ENCODE assay signal across 16 cellular contexts in genomic region chr4:165864228-165864627, GRCh38. TPM values are rescaled to one million over a fixed set of nuclear protein-coding genes. Genes with fewer than 3 reads are reported as not detected.
A peak's percentile ranks its signal among the peaks of the same experiment; 100 is the strongest.
DNase-seq lines count a peak whose midpoint lies in the region; ATAC-seq, FAIRE-seq and TF ChIP-seq lines count a peak whose summit lies in the region.
"Had no signal": no experiment of that assay in that cellular context is flagged by ENCODE, and none has a peak within 500 bp of the region (broad histone marks: within the 10 kb centered on the region; RNA-seq: fewer than 3 reads in every experiment).

No MANE protein-coding gene starts in this region.

- no peak overlapping the region for H3K14ac ChIP-seq in H1 (ENCODE audit: insufficient read length)

- H3K27me3 ChIP-seq in HepG2 (ENCODE audit: control insufficient read depth in 1 of 2, insufficient read depth in 2 of 2, low read length in 2 of 2): no peaks in the 10 kb centered on the region
- no peaks in the 10 kb centered on the region for H3K27me3 ChIP-seq in right lobe of liver
- H3K27me3 ChIP-seq in H1 (replicated peaks in 1 of 4; ENCODE audit: control insufficient read depth in 3 of 4, extremely low read depth in 1 of 4, insufficient read depth in 3 of 4, low read length in 3 of 4): no peaks in the 10 kb centered on the region
- H3K27me3 ChIP-seq: heart left ventricle, suprapubic skin had no signal

- H3K9ac ChIP-seq in HepG2 (ENCODE audit: insufficient read depth, low read depth, low read length): no peak overlapping the region
- no peak overlapping the region for H3K9ac ChIP-seq in H1 (replicated peaks in 1 of 4; ENCODE audit: extremely low read depth in 1 of 4, low read depth in 3 of 4, low read length in 3 of 4)

- no peaks in the 10 kb centered on the region for H3K79me2 ChIP-seq in HepG2 (ENCODE audit: insufficient read depth, low read length)
- H3K79me2 ChIP-seq in OCI-LY7 (ENCODE audit: insufficient read depth, low read depth, low read length): no peaks in the 10 kb centered on the region
- no peaks in the 10 kb centered on the region for H3K79me2 ChIP-seq in H1 (ENCODE audit: control insufficient read depth in 1 of 2, insufficient read depth in 2 of 2, low read length in 2 of 2)

- H3K23me2 ChIP-seq in H1 (ENCODE audit: low read depth, low read length): no peaks in the 10 kb centered on the region

- H4K20me1 ChIP-seq in HepG2 (ENCODE audit: insufficient read depth, low read length): no peaks in the 10 kb centered on the region
- H4K20me1 ChIP-seq in OCI-LY7 (ENCODE audit: insufficient read depth, low read length): no peaks in the 10 kb centered on the region
- H4K20me1 ChIP-seq in H1 (replicated peaks in 1 of 2; ENCODE audit: control insufficient read depth in 1 of 2, insufficient read depth in 2 of 2, low read length in 2 of 2): no peaks in the 10 kb centered on the region

- 1% methylated on average over 3 of the region's 3 CpGs for WGBS in HepG2 (ENCODE audit: low lambda C conversion rate)
- WGBS in right lobe of liver (ENCODE audit: insufficient coverage, low coverage, low lambda C conversion rate, missing lambda C conversion rate): 48% methylated on average over 2 of the region's 3 CpGs
- WGBS in H1 (ENCODE audit: extremely low coverage in 1 of 2, insufficient coverage in 1 of 2, insufficient read length in 1 of 2, insufficient replicate concordance in 2 of 2, low coverage in 1 of 2, low lambda C conversion rate in 2 of 2, missing lambda C conversion rate in 1 of 2), 2 experiments: 74% methylated on average over 3 of the region's 3 CpGs; no CpG with 5 or more reads in 1 of the 2 experiments

- POLR2A ChIA-PET in HepG2 (lab: Yijun Ruan, JAX) (no interaction called here), OCI-LY7 (lab: Charles Lee) (interaction anchor here (0.6 kb wide), 1 partner anchor 14 kb away, joined by 3 read pairs; no protein-coding TSS in a partner anchor), H1 (lab: Charles Lee; ENCODE audit: partially characterized antibody) (no interaction called here)

- no peak overlapping the region for H3K4me2 ChIP-seq in HepG2 (ENCODE audit: low read depth, low read length)
- H3K4me2 ChIP-seq in OCI-LY7 (ENCODE audit: low read length): no peak overlapping the region
- H3K4me2 ChIP-seq in H1 (ENCODE audit: insufficient read depth in 1 of 2, low read depth in 2 of 2, low read length in 2 of 2): no peak overlapping the region

- H3K4me3 Mint-ChIP-seq in activated T-helper 2 cell treated with anti-CD3 and anti-CD28 coated beads, Interferon-gamma antibody, Interleukin-2, Interleukin-4, amounts not matched to agents 10 μg/mL and 5 μg/mL and 100 μg/mL, durations not matched to agents 14 hours and 24 hours and 36 hours (ENCODE audit: low read depth): no peak overlapping the region

- H3K4me3 ChIP-seq in HepG2 (replicated peaks in 1 of 3; ENCODE audit: insufficient read depth in 1 of 3, low read depth in 2 of 3, low read length in 3 of 3) (no peak overlapping the region), right lobe of liver (no peak overlapping the region), OCI-LY7 (ENCODE audit: low read depth, low read length, poor library complexity, severe bottlenecking) (no peak overlapping the region), H1 (ENCODE audit: extremely low read depth in 1 of 4, insufficient read depth in 2 of 4, low read depth in 3 of 4, low read length in 4 of 4) (no peak overlapping the region)
- H3K4me3 ChIP-seq: heart left ventricle, suprapubic skin had no signal

- H2BK12ac ChIP-seq in H1 (ENCODE audit: low read depth, low read length): no peak overlapping the region

- FAIRE-seq in HepG2 (lab: Jason Lieb, UNC) (peak; percentile 8), H1 (lab: Jason Lieb, UNC) (no peak), urothelium cell line (lab: Jason Lieb, UNC) (no peak)

- H3K4me1 ChIP-seq in HepG2 (ENCODE audit: insufficient read depth, low read length): no peaks in the 10 kb centered on the region
- H3K4me1 ChIP-seq in right lobe of liver: no peaks in the 10 kb centered on the region
- H3K4me1 ChIP-seq in OCI-LY7 (ENCODE audit: insufficient read depth, low read length, poor library complexity, severe bottlenecking): no peaks in the 10 kb centered on the region
- H3K4me1 ChIP-seq in H1 (replicated peaks in 1 of 4; ENCODE audit: control insufficient read depth in 3 of 4, insufficient read depth in 4 of 4, low read length in 3 of 4): peaks cover 0 to 2% (median 0%) of the 10 kb centered on the region in 4 experiments; a peak in 3 of 7 replicates
- H3K4me1 ChIP-seq: heart left ventricle, suprapubic skin had no signal

- H4K91ac ChIP-seq in H1 (replicated peaks; ENCODE audit: insufficient read length, low read length): no peak overlapping the region

- H3K27ac Mint-ChIP-seq in activated T-helper 2 cell treated with anti-CD3 and anti-CD28 coated beads, Interferon-gamma antibody, Interleukin-2, Interleukin-4, amounts not matched to agents 10 μg/mL and 5 μg/mL and 100 μg/mL, durations not matched to agents 14 hours and 24 hours and 36 hours: no peak overlapping the region

- no peak overlapping the region for H2BK120ac ChIP-seq in H1 (replicated peaks; ENCODE audit: low read depth, low read length)

- no peaks in the 10 kb centered on the region for H3K4me1 Mint-ChIP-seq in activated T-helper 2 cell treated with anti-CD3 and anti-CD28 coated beads, Interferon-gamma antibody, Interleukin-2, Interleukin-4, amounts not matched to agents 10 μg/mL and 5 μg/mL and 100 μg/mL, durations not matched to agents 14 hours and 24 hours and 36 hours (ENCODE audit: low read depth)

- TF ChIP-seq EP300 in HepG2 (IDR thresholded peaks at IDR 0.05; ENCODE audit: low read depth in 2 of 2, low read length in 2 of 2) (no peak), HepG2 (CRISPR knock-in tag; IDR thresholded peaks at IDR 0.05; ENCODE audit: borderline replicate concordance) (no peak), H1 (IDR thresholded peaks at IDR 0.05; ENCODE audit: borderline replicate concordance in 1 of 2, low read depth in 2 of 2, low read length in 2 of 2) (no peak)

- ATAC-seq in HepG2 (peak; percentile 57), right lobe of liver (no peak), GM19035 (IDR thresholded peaks at IDR 0.05; ENCODE audit: unreplicated experiment) (no peak), GM18861 (IDR thresholded peaks at IDR 0.05; ENCODE audit: unreplicated experiment) (no peak)
- ATAC-seq: heart left ventricle, PC-3 had no signal

- H2AFZ ChIP-seq in HepG2 (ENCODE audit: low read length) (no peak overlapping the region), OCI-LY7 (ENCODE audit: low read length) (no peak overlapping the region), H1 (ENCODE audit: low read length) (no peak overlapping the region; the same call in 1 of the 2 replicates)

- TF ChIP-seq POLR2A in HepG2 (IDR thresholded peaks at IDR 0.05; ENCODE audit: insufficient read depth in 1 of 2, low read depth in 2 of 2, low read length in 2 of 2) (no peak), right lobe of liver (IDR thresholded peaks at IDR 0.05) (no peak), H1 (IDR thresholded peaks at IDR 0.05; ENCODE audit: control extremely low read depth in 1 of 2, low read depth in 2 of 2, low read length in 2 of 2) (no peak)

- H3K36me3 Mint-ChIP-seq in activated T-helper 2 cell treated with anti-CD3 and anti-CD28 coated beads, Interferon-gamma antibody, Interleukin-2, Interleukin-4, amounts not matched to agents 10 μg/mL and 5 μg/mL and 100 μg/mL, durations not matched to agents 14 hours and 24 hours and 36 hours (ENCODE audit: low read depth): no peaks in the 10 kb centered on the region

- H3K27ac ChIP-seq in HepG2 (ENCODE audit: extremely low read length, insufficient read depth, low read length): no peak overlapping the region
- H3K27ac ChIP-seq in right lobe of liver: no peak overlapping the region
- no peak overlapping the region for H3K27ac ChIP-seq in OCI-LY7 (ENCODE audit: low read depth, low read length, poor library complexity, severe bottlenecking)
- no peak overlapping the region for H3K27ac ChIP-seq in H1 (ENCODE audit: low read depth, low read length)
- H3K27ac ChIP-seq: heart left ventricle, suprapubic skin had no signal

- no TSS peak for BruUV-seq in HepG2 (replicated peaks; lab: Mats Ljungman, UMichigan)
- BruUV-seq in OCI-LY7 (replicated peaks; lab: Mats Ljungman, UMichigan): no TSS peak

- H2BK5ac ChIP-seq in H1 (ENCODE audit: low read depth, low read length): no peak overlapping the region

- no peak overlapping the region for H3K23ac ChIP-seq in H1 (ENCODE audit: insufficient read length)

- no peak overlapping the region for H3K56ac ChIP-seq in H1 (replicated peaks; ENCODE audit: insufficient read length, low read depth, low read length)

- TF ChIP-seq RAD21 in HepG2 (CRISPR knock-in tag; IDR thresholded peaks at IDR 0.05): no peak
- peak; percentile 36 to 46; a peak in 3 of 4 replicates for TF ChIP-seq RAD21 in H1 (IDR thresholded peaks at IDR 0.05 in 1 of 2, conservative IDR thresholded peaks at IDR 0.05 in 1 of 2; ENCODE audit: low read depth in 2 of 2, low read length in 2 of 2)

- no peak overlapping the region for H3K18ac ChIP-seq in H1 (ENCODE audit: extremely low read depth, low read length)

- H3K9me2 ChIP-seq in OCI-LY7 (ENCODE audit: insufficient read depth, low read length): no peaks in the 10 kb centered on the region

- no peaks in the 10 kb centered on the region for H3K9me3 ChIP-seq in HepG2 (ENCODE audit: low read length)
- H3K9me3 ChIP-seq in right lobe of liver: no peaks in the 10 kb centered on the region
- H3K9me3 ChIP-seq in OCI-LY7 (ENCODE audit: low read length): no peaks in the 10 kb centered on the region
- no peaks in the 10 kb centered on the region for H3K9me3 ChIP-seq in H1 (ENCODE audit: insufficient read depth in 2 of 2, low read depth in 1 of 2, low read length in 1 of 2)
- H3K9me3 ChIP-seq: heart left ventricle, suprapubic skin had no signal

- no peak overlapping the region for H2BK15ac ChIP-seq in H1 (ENCODE audit: low read length)

- intact Hi-C loops in HepG2 (cut with micrococcal nuclease; ENCODE audit: unreplicated experiment) (loop anchor here (1.0 kb wide), 1 partner anchor 228 kb away; no protein-coding TSS in a partner anchor), right lobe of liver (cut with DNase I) (no loop called here), OCI-LY7 (cut with micrococcal nuclease; ENCODE audit: unreplicated experiment) (loop anchor here (1.0 to 10.0 kb wide), 2 partner anchors 228 to 329 kb away; no protein-coding TSS in a partner anchor)
- intact Hi-C loops in activated T-helper 2 cell treated with anti-CD3 and anti-CD28 coated beads, Interferon-gamma antibody, Interleukin-2, Interleukin-4, amounts not matched to agents 10 μg/mL and 5 μg/mL and 100 μg/mL, durations not matched to agents 14 hours and 24 hours and 36 hours (cut with micrococcal nuclease): no loop called here

- no peak overlapping the region for H2AK5ac ChIP-seq in H1 (ENCODE audit: low read depth, low read length)

- no peaks in the 10 kb centered on the region for H3K9me3 Mint-ChIP-seq in activated T-helper 2 cell treated with anti-CD3 and anti-CD28 coated beads, Interferon-gamma antibody, Interleukin-2, Interleukin-4, amounts not matched to agents 10 μg/mL and 5 μg/mL and 100 μg/mL, durations not matched to agents 14 hours and 24 hours and 36 hours

- in situ Hi-C loops in HepG2 (cut with HindIII; ENCODE audit: extremely low pct_ligation_motif_present, low pct_unique_long_range_greater_than_20kb): loop anchor here (10.0 kb wide), 1 partner anchor 231 kb away; no protein-coding TSS in a partner anchor

- no peaks in the 10 kb centered on the region for H3K36me3 ChIP-seq in HepG2 (replicated peaks in 1 of 2; ENCODE audit: control insufficient read depth in 1 of 2, insufficient read depth in 2 of 2, low read length in 2 of 2)
- H3K36me3 ChIP-seq in right lobe of liver: no peaks in the 10 kb centered on the region
- no peaks in the 10 kb centered on the region for H3K36me3 ChIP-seq in OCI-LY7 (ENCODE audit: insufficient read depth, low read length)
- H3K36me3 ChIP-seq in H1 (ENCODE audit: control insufficient read depth in 2 of 4, insufficient read depth in 4 of 4, low read length in 3 of 4): no peaks in the 10 kb centered on the region
- H3K36me3 ChIP-seq: heart left ventricle, suprapubic skin had no signal

- H4K5ac ChIP-seq in H1 (ENCODE audit: insufficient read length, low read depth, low read length): no peak overlapping the region

- no peak overlapping the region for H2BK20ac ChIP-seq in H1 (ENCODE audit: low read length)

- H3K27me3 Mint-ChIP-seq in activated T-helper 2 cell treated with anti-CD3 and anti-CD28 coated beads, Interferon-gamma antibody, Interleukin-2, Interleukin-4, amounts not matched to agents 10 μg/mL and 5 μg/mL and 100 μg/mL, durations not matched to agents 14 hours and 24 hours and 36 hours (ENCODE audit: low read depth): no peaks in the 10 kb centered on the region

- TF ChIP-seq CTCF in HepG2 (CRISPR knock-in tag; IDR thresholded peaks at IDR 0.05) (peak; percentile 46), right lobe of liver (IDR thresholded peaks at IDR 0.05) (no peak), OCI-LY7 (conservative IDR thresholded peaks at IDR 0.05; ENCODE audit: low read length) (peak; percentile 68), H1 (IDR thresholded peaks at IDR 0.05; ENCODE audit: control extremely low read depth in 1 of 3, insufficient read depth in 1 of 3, low read depth in 1 of 3, low read length in 3 of 3) (no peak)

- H3K4ac ChIP-seq in H1 (replicated peaks; ENCODE audit: insufficient read length, low read depth, low read length): no peak overlapping the region

- CTCF ChIA-PET in HepG2 (lab: Yijun Ruan, JAX; ENCODE audit: low intra/inter-chr PET ratio, low total read pairs) (no interaction called here), OCI-LY7 (lab: Charles Lee; ENCODE audit: unreplicated experiment) (interaction anchor here (1.5 kb wide), 1 partner anchor 228 kb away, joined by 3 read pairs; no protein-coding TSS in a partner anchor), H1 (lab: Charles Lee; ENCODE audit: partially characterized antibody) (no interaction called here)

- peak; percentile 20 for DNase-seq in HepG2 (ENCODE audit: low spot score)
- DNase-seq in right lobe of liver: no peak
- peak; percentile 43 for DNase-seq in OCI-LY7 (ENCODE audit: low spot score)
- DNase-seq in H1 (ENCODE audit: low read depth in 1 of 2, low spot score in 2 of 2): no peak
- DNase-seq in urothelium cell line (ENCODE audit: low spot score): peak; percentile 6
- no peak for DNase-seq in activated T-helper 2 cell treated with anti-CD3 and anti-CD28 coated beads, Interferon-gamma antibody, Interleukin-2, Interleukin-4, amounts not matched to agents 10 μg/mL and 5 μg/mL and 100 μg/mL, durations not matched to agents 14 hours and 24 hours and 36 hours (ENCODE audit: low spot score)
- DNase-seq: activated CD4-positive, CD25-positive, alpha-beta regulatory T cell treated with anti-CD3 and anti-CD28 coated beads, Interleukin-2, amount 50 U/mL, for 72 hours; erythroblast; heart left ventricle; NCI-H2171; PC-3; posterior cingulate gyrus; T-helper 1 cell had no signal

- H4K8ac ChIP-seq in H1 (ENCODE audit: extremely low read depth, insufficient read depth, low read length): no peak overlapping the region

- H3K79me1 ChIP-seq in H1 (ENCODE audit: low read depth, low read length): no peaks in the 10 kb centered on the region

RNA-seq across cellular contexts. Expression of gene TLL1, which starts 8.8 kb away (rescaled TPM):
- total RNA-seq in HepG2 (2016; rRNA removed; fragmentation: Illumina TruSeq; extraction: Trizol) (not detected in 2 replicates), right lobe of liver (under 1 TPM; 0.15 to 0.34 (median 0.26) TPM), OCI-LY7 (2022) (2.9 and 3.9 TPM in 2 replicates)
- not detected in 2 replicates for total RNA-seq in HepG2 (2016; cell fraction: cytosol; rRNA removed; fragmentation: Illumina TruSeq; extraction: Trizol; ENCODE audit: low read depth)
- not detected in 2 replicates for total RNA-seq in HepG2 (2016; cell fraction: insoluble cytoplasmic fraction; rRNA removed; fragmentation: Illumina TruSeq; extraction: Trizol)
- total RNA-seq in HepG2 (2016; cell fraction: membrane; rRNA removed; fragmentation: Illumina TruSeq; extraction: Trizol): not detected in 2 replicates
- total RNA-seq in HepG2 (2016; cell fraction: nucleus; rRNA removed; fragmentation: Illumina TruSeq; extraction: Trizol): not detected in 2 replicates
- polyA plus RNA-seq in HepG2 (2011; rRNA removed) (not detected in 2 replicates), H1 (2011; rRNA removed) (0.16 and 0.18 TPM in 2 replicates)
- polyA plus RNA-seq in HepG2 (2011; cell fraction: cytosol; rRNA removed): not detected in 2 replicates
- polyA plus RNA-seq in HepG2 (2011; cell fraction: nucleus; rRNA removed): not detected in 2 replicates
- not detected in 2 replicates for polyA plus RNA-seq in HepG2 (2012)
- not detected in 2 replicates for polyA plus RNA-seq in HepG2 (2016; cell fraction: cytosol; fragmentation: Illumina TruSeq; extraction: Trizol; ENCODE audit: low read depth)
- polyA plus RNA-seq in HepG2 (2016; cell fraction: insoluble cytoplasmic fraction; fragmentation: Illumina TruSeq; extraction: Trizol; ENCODE audit: low read depth): not detected in 2 replicates
- not detected in 2 replicates for polyA plus RNA-seq in HepG2 (2016; cell fraction: membrane; fragmentation: Illumina TruSeq; extraction: Trizol; ENCODE audit: low read depth)
- not detected in 2 replicates for polyA plus RNA-seq in HepG2 (2016; cell fraction: nucleus; fragmentation: Illumina TruSeq; extraction: Trizol; ENCODE audit: insufficient read depth, low read depth)
- polyA minus RNA-seq in HepG2 (2011; rRNA and poly(A)+ RNA removed; ENCODE audit: low replicate concordance): 0.02 TPM in 1 of 2 replicates, not detected in the other
- polyA minus RNA-seq in HepG2 (2011; cell fraction: cytosol; rRNA and poly(A)+ RNA removed): not detected in 2 replicates
- polyA minus RNA-seq in HepG2 (2011; cell fraction: nucleus; rRNA and poly(A)+ RNA removed): not detected in 2 replicates
- 0.23 and 0.44 TPM in 2 replicates for total RNA-seq in OCI-LY7 (2014; rRNA removed; shearing (Covaris generic))
- 0.31 and 1.1 TPM in 2 replicates for total RNA-seq in H1 (2021; fragmentation: NEBNext Ultra II Directional; extraction: Animal tissue kit (Norgen Biotek cat#: 25700))
- 0.18 TPM for polyA plus RNA-seq in H1 (2011; cell fraction: cytosol; rRNA removed)
- 0.71 TPM for polyA plus RNA-seq in H1 (2011; cell fraction: nucleus; rRNA removed)
- 0.25 to 0.56 TPM (median 0.44 TPM) in 4 replicates for polyA plus RNA-seq in H1 (2012, experiment 1 of 2)
- 0.13 TPM for polyA plus RNA-seq in H1 (2012, experiment 2 of 2)
- 0.45 TPM for polyA plus RNA-seq in H1 (2013, experiment 1 of 2)
- polyA plus RNA-seq in H1 (2013, experiment 2 of 2): 0.48 TPM
- polyA minus RNA-seq in H1 (2011; rRNA and poly(A)+ RNA removed): 0.56 and 1.1 TPM in 2 replicates
- polyA minus RNA-seq in H1 (2011; cell fraction: cytosol; rRNA and poly(A)+ RNA removed): 1.2 TPM
- polyA minus RNA-seq in H1 (2011; cell fraction: nucleus; rRNA and poly(A)+ RNA removed): 2.2 TPM
- total RNA-seq in activated T-helper 2 cell treated with anti-CD3 and anti-CD28 coated beads, Interferon-gamma antibody, Interleukin-2, Interleukin-4, amounts not matched to agents 10 μg/mL and 5 μg/mL and 100 μg/mL, durations not matched to agents 14 hours and 24 hours and 36 hours: not detected in 2 replicates

Comparison
In these comparisons a context has a peak if more than half of its experiments do, and no peak if none do; other contexts are left out.
1. DNase-seq: peak in HepG2 (single experiment), OCI-LY7 (single experiment) and urothelium cell line (single experiment); none in right lobe of liver (0 of 3), H1 (0 of 2) and activated T-helper 2 cell treated with anti-CD3 and anti-CD28 coated beads, Interferon-gamma antibody, Interleukin-2, Interleukin-4, amounts not matched to agents 10 μg/mL and 5 μg/mL and 100 μg/mL, durations not matched to agents 14 hours and 24 hours and 36 hours (single experiment).
2. CTCF ChIP-seq: peak in HepG2 (single experiment) and OCI-LY7 (single experiment); none in right lobe of liver (0 of 4) and H1 (0 of 3).
3. intact Hi-C loops: an anchor here in HepG2 (1.0 kb wide) and OCI-LY7 (1.0 to 10.0 kb wide); none called in right lobe of liver and activated T-helper 2 cell treated with anti-CD3 and anti-CD28 coated beads, Interferon-gamma antibody, Interleukin-2, Interleukin-4, amounts not matched to agents 10 μg/mL and 5 μg/mL and 100 μg/mL, durations not matched to agents 14 hours and 24 hours and 36 hours.
4. Of the 41 proteins assayed by ChIP-seq in both HepG2 and H1: peak only in HepG2: CTCF; only in H1: RAD21; in both: none; in neither: 39.